Comparison of ENCODE assay signal across 15 cellular contexts in genomic region chr5:139807647-139808030, GRCh38. TPM values are rescaled to one million over a fixed set of nuclear protein-coding genes. Genes with fewer than 3 reads are reported as not detected.
DNase-seq lines count a peak whose midpoint lies in the region; ATAC-seq, FAIRE-seq and TF ChIP-seq lines count a peak whose summit lies in the region.
"Had no signal": no experiment of that assay in that cellular context is flagged by ENCODE, and none has a peak within 500 bp of the region (broad histone marks: within the 10 kb centered on the region; RNA-seq: fewer than 3 reads in every experiment).

No MANE protein-coding gene starts in this region.

- 3% methylated on average over 6 of the region's 6 CpGs for WGBS in K562 (ENCODE audit: insufficient coverage, low coverage, missing lambda C conversion rate)
- 90 to 91% methylated on average over 6 of the region's 6 CpGs for WGBS in aorta, 2 donors

- in situ Hi-C loops in K562 (cut with MboI): no loop called here

- H3K27ac ChIP-seq in right atrium auricular region (no peak overlapping the region), K562 (ENCODE audit: extremely low read depth, low read depth, low read length) (no peak overlapping the region), lower lobe of right lung (no peak overlapping the region), aorta (ENCODE audit: low read depth in 1 of 2, low read length in 2 of 2) (no peak overlapping the region)
- H3K27ac ChIP-seq: 22Rv1 had no signal

- CTCF ChIA-PET in K562 (lab: Yijun Ruan, JAX; ENCODE audit: low intra/inter-chr PET ratio): interaction anchor here (0.9 kb wide), 1 partner anchor 162 kb away, joined by 3 read pairs; no protein-coding TSS in a partner anchor

- DNase-seq in Right ventricle myocardium superior: peak; percentile 11
- no peak for DNase-seq in right atrium auricular region (ENCODE audit: low spot score)
- DNase-seq in K562 (ENCODE audit: extremely low read depth in 1 of 4, low spot score in 3 of 4): no peak
- DNase-seq in lower lobe of right lung: peak; percentile 19
- peak; percentile 2 to 35 for DNase-seq in aorta
- DNase-seq in KG1 (lab: John Stamatoyannopoulos, UW): no peak
- DNase-seq in activated effector memory CD4-positive, alpha-beta T cell treated with anti-CD3 and anti-CD28 coated beads, Interleukin-2, amount 50 U/mL, for 16 hours: no peak
- no peak for DNase-seq in ecto neural progenitor cell (ENCODE audit: low spot score)
- DNase-seq: DMS53, GF-D8 had no signal

- TF ChIP-seq POLR2A in K562 (conservative IDR thresholded peaks at IDR 0.05): no peak

- H3K36me3 ChIP-seq in right atrium auricular region: no peaks in the 10 kb centered on the region
- no peaks in the 10 kb centered on the region for H3K36me3 ChIP-seq in K562 (ENCODE audit: control insufficient read depth, insufficient read depth, low read length)
- no peaks in the 10 kb centered on the region for H3K36me3 ChIP-seq in lower lobe of right lung
- H3K36me3 ChIP-seq in aorta (ENCODE audit: control insufficient read depth in 1 of 2, insufficient read depth in 2 of 2, low read length in 1 of 2): no peaks in the 10 kb centered on the region

- TF ChIP-seq EP300 in K562 (IDR thresholded peaks at IDR 0.05; ENCODE audit: low read length): no peak

- no peak for TF ChIP-seq CTCF in right atrium auricular region (IDR thresholded peaks at IDR 0.05)
- TF ChIP-seq CTCF in K562 (IDR thresholded peaks at IDR 0.05 in 2 of 3, conservative IDR thresholded peaks at IDR 0.05 in 1 of 3; ENCODE audit: insufficient read depth in 2 of 3, low read depth in 1 of 3, low read length in 3 of 3): no peak
- no peak for TF ChIP-seq CTCF in lower lobe of right lung (IDR thresholded peaks at IDR 0.05)

- BruUV-seq in K562 (replicated peaks; lab: Mats Ljungman, UMichigan): no TSS peak

- no peak for FAIRE-seq in K562 (lab: Jason Lieb, UNC)

- no peaks in the 10 kb centered on the region for H3K79me2 ChIP-seq in K562 (ENCODE audit: control insufficient read depth, insufficient read depth, low read length)

- H3K4me3 ChIP-seq in right atrium auricular region (no peak overlapping the region), K562 (no peak overlapping the region), lower lobe of right lung (no peak overlapping the region), aorta (ENCODE audit: low read length in 2 of 2) (no peak overlapping the region)

- peaks cover 13% of the 10 kb centered on the region for H4K20me1 ChIP-seq in K562 (replicated peaks; ENCODE audit: control insufficient read depth, insufficient read depth, low read length)

- H3K9me1 ChIP-seq in K562 (ENCODE audit: control insufficient read depth, insufficient read depth, low read length): peaks cover 6% of the 10 kb centered on the region

- TF ChIP-seq RAD21 in K562 (CRISPR knock-in tag; conservative IDR thresholded peaks at IDR 0.05 in 1 of 2, IDR thresholded peaks at IDR 0.05 in 1 of 2): no peak

- H2AFZ ChIP-seq in K562 (ENCODE audit: low read depth, low read length): no peak overlapping the region

- H3K9me3 ChIP-seq in right atrium auricular region: no peaks in the 10 kb centered on the region
- no peaks in the 10 kb centered on the region for H3K9me3 ChIP-seq in K562 (replicated peaks; ENCODE audit: control insufficient read depth, insufficient read depth, low read depth, low read length)
- no peaks in the 10 kb centered on the region for H3K9me3 ChIP-seq in lower lobe of right lung
- no peaks in the 10 kb centered on the region for H3K9me3 ChIP-seq in aorta (ENCODE audit: control insufficient read depth, low read length)
- H3K9me3 ChIP-seq: Caco-2 had no signal

- intact Hi-C loops in Right ventricle myocardium superior (cut with DNase I) (no loop called here), K562 (cut with micrococcal nuclease) (no loop called here), lower lobe of right lung (cut with DNase I) (no loop called here), aorta (cut with DNase I) (no loop called here)

- POLR2A ChIA-PET in K562 (lab: Yijun Ruan, JAX): interaction anchor here (1.3 kb wide), 1 partner anchor 12 kb away, joined by 4 read pairs; the partner anchor contains the start of gene PSD2

- no peaks in the 10 kb centered on the region for H3K4me1 ChIP-seq in right atrium auricular region
- peaks cover 0 to 3% of the 10 kb centered on the region in 2 experiments; a peak in 1 of 5 replicates for H3K4me1 ChIP-seq in K562 (replicated peaks in 1 of 2; ENCODE audit: control insufficient read depth in 2 of 2, insufficient read depth in 2 of 2, low read length in 2 of 2)
- no peaks in the 10 kb centered on the region for H3K4me1 ChIP-seq in lower lobe of right lung
- H3K4me1 ChIP-seq in aorta (ENCODE audit: control insufficient read depth in 1 of 2, insufficient read depth in 2 of 2, low read length in 2 of 2): no peaks in the 10 kb centered on the region
- H3K4me1 ChIP-seq: Caco-2 had no signal

- H3K27me3 ChIP-seq in right atrium auricular region: no peaks in the 10 kb centered on the region
- H3K27me3 ChIP-seq in K562 (ENCODE audit: control insufficient read depth in 2 of 2, insufficient read depth in 2 of 2, low read length in 2 of 2): peaks cover 0 to 55% of the 10 kb centered on the region in 2 experiments; a peak in 2 of 5 replicates
- peaks cover 42% of the 10 kb centered on the region for H3K27me3 ChIP-seq in lower lobe of right lung (ENCODE audit: low read depth)
- no peaks in the 10 kb centered on the region for H3K27me3 ChIP-seq in aorta (ENCODE audit: control insufficient read depth in 1 of 2, insufficient read depth in 2 of 2, low read length in 1 of 2)

- no peak overlapping the region for H3K4me2 ChIP-seq in K562 (ENCODE audit: insufficient read depth, low read length)

- H3K9ac ChIP-seq in K562 (ENCODE audit: insufficient read depth in 1 of 2, low read depth in 2 of 2, low read length in 2 of 2): no peak overlapping the region

- ATAC-seq in Right ventricle myocardium superior (ENCODE audit: poor library complexity) (no peak), K562 (no peak), lower lobe of right lung (no peak), aorta (ENCODE audit: low FRiP score) (no peak)

TF ChIP-seq in K562, 482 proteins besides CTCF, POLR2A, EP300 and RAD21:
- TF ChIP-seq CREB3L1 (IDR thresholded peaks at IDR 0.05; ENCODE audit: borderline replicate concordance, low read depth): no peak
- TF ChIP-seq ZNF766 (CRISPR knock-in tag; conservative IDR thresholded peaks at IDR 0.05): no peak
- no peak for TF ChIP-seq ELF4 (CRISPR knock-in tag; IDR thresholded peaks at IDR 0.05)
- no peak for TF ChIP-seq ZNF23 (CRISPR knock-in tag; IDR thresholded peaks at IDR 0.05)
- TF ChIP-seq LEF1 (IDR thresholded peaks at IDR 0.05): no peak
- TF ChIP-seq MYNN (IDR thresholded peaks at IDR 0.05): peak; percentile 71; the same call in 1 of the 2 replicates
- TF ChIP-seq MYNN (CRISPR knock-in tag; IDR thresholded peaks at IDR 0.05): no peak
- no peak for TF ChIP-seq ARNT (IDR thresholded peaks at IDR 0.05)
- TF ChIP-seq ZBTB7A (IDR thresholded peaks at IDR 0.05; ENCODE audit: borderline replicate concordance, control insufficient read depth, low read depth, low read length): no peak
- no peak for TF ChIP-seq ZBTB8A (IDR thresholded peaks at IDR 0.05; ENCODE audit: partially characterized antibody)

RNA-seq across cellular contexts. Expression of gene PSD2, which starts 12.0 kb away (rescaled TPM):
- not detected for total RNA-seq in Right ventricle myocardium superior
- under 1 TPM; 0.12 to 0.19 TPM for total RNA-seq in right atrium auricular region
- total RNA-seq in K562 (2011; cell fraction: chromatin; rRNA removed; ENCODE audit: low replicate concordance): 0.09 TPM in 2 replicates
- total RNA-seq in K562 (2011; cell fraction: nucleolus; rRNA removed): under 0.01 TPM in 1 of 2 replicates, not detected in the other
- not detected in 2 replicates for total RNA-seq in K562 (2011; cell fraction: nucleoplasm; rRNA removed)
- 0.09 TPM in 1 of 2 replicates, not detected in the other for total RNA-seq in K562 (2014; rRNA removed)
- not detected in 2 replicates for total RNA-seq in K562 (2014; rRNA removed; fragmentation: Illumina TruSeq; extraction: Trizol)
- not detected in 2 replicates for total RNA-seq in K562 (2015; rRNA removed; fragmentation: Illumina TruSeq; extraction: Trizol)
- total RNA-seq in K562 (2021): 0.04 and 0.07 TPM in 2 replicates
- polyA plus RNA-seq in K562 (2011; rRNA removed): 0.04 and 0.11 TPM in 2 replicates
- 0.09 TPM in 1 of 2 replicates, not detected in the other for polyA plus RNA-seq in K562 (2011; cell fraction: cytosol; rRNA removed)
- 0.18 and 0.29 TPM in 2 replicates for polyA plus RNA-seq in K562 (2011; cell fraction: nucleus; rRNA removed)
- polyA plus RNA-seq in K562 (2012): 0.01 and 0.06 TPM in 2 replicates
- 0.01 TPM in 1 of 2 replicates, not detected in the other for polyA plus RNA-seq in K562 (2014; fragmentation: Illumina TruSeq; extraction: Trizol)
- polyA plus RNA-seq in K562 (2014; fragmentation: Nextera tagmentation; extraction: Ambion mirVana): not detected
- polyA plus RNA-seq in K562 (2014; rRNA removed): 0.01 TPM in 1 of 2 replicates, not detected in the other
- 0.03 TPM in 1 of 2 replicates, not detected in the other for polyA minus RNA-seq in K562 (2011; rRNA and poly(A)+ RNA removed)
- polyA minus RNA-seq in K562 (2011; cell fraction: cytosol; rRNA and poly(A)+ RNA removed): not detected in 2 replicates
- polyA minus RNA-seq in K562 (2011; cell fraction: nucleus; rRNA and poly(A)+ RNA removed): 0.11 TPM in 1 of 2 replicates, not detected in the other
- total RNA-seq in lower lobe of right lung: not detected
- under 1 TPM; 0.30 to 0.62 TPM for total RNA-seq in aorta
- under 1 TPM in 1 of 2 donors, not detected in 1; 0.41 TPM for polyA plus RNA-seq in aorta
- total RNA-seq: CD8-positive, alpha-beta memory T cell; HT-29 had no signal
- polyA plus RNA-seq: CD14-positive monocyte had no signal

Comparison
In these comparisons a context has a peak if more than half of its experiments do, and no peak if none do; other contexts are left out.
1. DNase-seq: peak in Right ventricle myocardium superior (single experiment), lower lobe of right lung (single experiment) and aorta (2 of 2); none in right atrium auricular region (single experiment), K562 (0 of 4), KG1 (single experiment), activated effector memory CD4-positive, alpha-beta T cell treated with anti-CD3 and anti-CD28 coated beads, Interleukin-2, amount 50 U/mL, for 16 hours (single experiment) and ecto neural progenitor cell (single experiment).